ENCODE assay signal across 12 cellular contexts in genomic region chr20:14859627-14860026, GRCh38.
"Had no signal": no experiment of that assay in that cellular context is flagged by ENCODE, and none has a peak within 500 bp of the region (broad histone marks: within the 10 kb centered on the region; RNA-seq: fewer than 3 reads in every experiment).

No MANE protein-coding gene starts in this region.

- DNase-seq: MG63, MM.1S, MV-4-11, NCI-H1048, NCI-H1436 treated with DMSO at 0.1 percent for 48 hours, NCI-H1694, NCI-H1694 treated with DMSO at 0.1 percent for 48 hours, NCI-H2107, NCI-H2171, NCI-H2171 treated with DMSO at 0.1 percent for 48 hours, NCI-H226, NCI-H524 treated with DMSO at 0.1 percent for 48 hours had no signal

- H3K27me3 ChIP-seq: MG63 had no signal

- H3K36me3 ChIP-seq: MG63 had no signal

- H3K4me3 ChIP-seq: MG63 had no signal

- H3K9me3 ChIP-seq: MG63 had no signal
